Comparison of ENCODE assay signal across 13 cellular contexts in genomic region chrX:10052906-10053625, GRCh38.
A peak's percentile ranks its signal among the peaks of the same experiment; 100 is the strongest.
DNase-seq lines count a peak whose midpoint lies in the region; ATAC-seq and TF ChIP-seq lines count a peak whose summit lies in the region.
"Had no signal": no experiment of that assay in that cellular context is flagged by ENCODE, and none has a peak within 500 bp of the region (broad histone marks: within the 10 kb centered on the region; RNA-seq: fewer than 3 reads in every experiment).

No MANE protein-coding gene starts in this region.

- H3K27me3 ChIP-seq in gastrocnemius medialis = no peaks in the 10 kb centered on the region
- no peaks in the 10 kb centered on the region for H3K27me3 ChIP-seq in ovary

- H3K4me3 ChIP-seq in gastrocnemius medialis = no peak overlapping the region
- H3K4me3 ChIP-seq in ovary = no peak overlapping the region

- 55 to 65% (median 64%) methylated on average over 5 of the region's 5 CpGs for WGBS in ovary, 3 donors

- H3K27ac ChIP-seq in cingulate gyrus (ENCODE audit: low read depth, low read length) = peak overlapping the region; percentile 51
- H3K27ac ChIP-seq in gastrocnemius medialis = peak overlapping the region in 3 of 4 donors; percentile 26 to 55 (median 52)
- H3K27ac ChIP-seq in ovary = no peak overlapping the region

- no peaks in the 10 kb centered on the region for H3K9me3 ChIP-seq in gastrocnemius medialis
- H3K9me3 ChIP-seq in ovary = no peaks in the 10 kb centered on the region

- no peak for TF ChIP-seq EP300 in ovary (IDR thresholded peaks at IDR 0.05)

- ATAC-seq in GM18502 (IDR thresholded peaks at IDR 0.05; ENCODE audit: poor library complexity, unreplicated experiment) (peak; percentile 55), gastrocnemius medialis (peak; percentile 74 to 87)
- ATAC-seq: activated T-helper 17 cell treated with anti-CD3 and anti-CD28 coated beads, Interleukin-2, amount 50 U/mL, for 72 hours; CD8-positive, alpha-beta T cell; left colon had no signal

- no peak for TF ChIP-seq POLR2A in gastrocnemius medialis (IDR thresholded peaks at IDR 0.05)
- TF ChIP-seq POLR2A in ovary (IDR thresholded peaks at IDR 0.05) = no peak

- H3K4me1 ChIP-seq in gastrocnemius medialis (peaks cover 28 to 33% of the 10 kb centered on the region in 2 donors), ovary (ENCODE audit: insufficient read depth) (peaks cover 3% of the 10 kb centered on the region)

- in situ Hi-C loops in gastrocnemius medialis (cut with MboI; ENCODE audit: low sequenced_read_pairs in 4 of 4) = no loop called here

- DNase-seq in inferior parietal cortex (ENCODE audit: extremely low spot score) (peak; percentile 65), gastrocnemius medialis (peak; percentile 14 to 37), ovary (no peak), NCI-H2227 treated with DMSO at 0.1 percent for 48 hours (lab: John Stamatoyannopoulos, UW) (no peak)
- DNase-seq in activated CD4-positive, CD25-positive, alpha-beta regulatory T cell treated with anti-CD3 and anti-CD28 coated beads, Interleukin-2, amount 50 U/mL, for 72 hours = no peak
- DNase-seq in stimulated activated CD4-positive, alpha-beta T cell treated with anti-CD3 and anti-CD28 coated beads, Interleukin-4, amount 100 ng/mL, for 4 hours = no peak
- DNase-seq: left colon; NCI-H146; stimulated activated CD4-positive, alpha-beta T cell treated with anti-CD3 and anti-CD28 coated beads, Interleukin-4, amount 100 ng/mL, for 1 hour had no signal

- no peak for TF ChIP-seq CTCF in gastrocnemius medialis (IDR thresholded peaks at IDR 0.05 in 4 of 5, conservative IDR thresholded peaks at IDR 0.05 in 1 of 5)
- no peak for TF ChIP-seq CTCF in ovary (IDR thresholded peaks at IDR 0.05)

- intact Hi-C loops in gastrocnemius medialis (cut with DNase I; ENCODE audit: low total_unique reads) = loop anchor here (2.0 to 5.0 kb wide), 2 partner anchors 36 to 66 kb away; no protein-coding TSS in a partner anchor
- intact Hi-C loops in ovary (cut with DNase I) = no loop called here

- H3K36me3 ChIP-seq in gastrocnemius medialis = no peaks in the 10 kb centered on the region
- H3K36me3 ChIP-seq in ovary = no peaks in the 10 kb centered on the region

Comparison
In these comparisons a context has a peak if more than half of its experiments do, and no peak if none do; other contexts are left out.
1. H3K27ac ChIP-seq: peak in cingulate gyrus (single experiment) and gastrocnemius medialis (3 of 4); none in ovary (0 of 2).
2. DNase-seq: peak in inferior parietal cortex (single experiment) and gastrocnemius medialis (2 of 2); none in activated CD4-positive, CD25-positive, alpha-beta regulatory T cell treated with anti-CD3 and anti-CD28 coated beads, Interleukin-2, amount 50 U/mL, for 72 hours (single experiment), ovary (0 of 5), stimulated activated CD4-positive, alpha-beta T cell treated with anti-CD3 and anti-CD28 coated beads, Interleukin-4, amount 100 ng/mL, for 4 hours (0 of 2) and NCI-H2227 treated with DMSO at 0.1 percent for 48 hours (single experiment).